ENCODE assay signal across 10 cellular contexts in genomic region chr3:152127058-152127457, GRCh38.
DNase-seq lines count a peak whose midpoint lies in the region; ATAC-seq, FAIRE-seq and TF ChIP-seq lines count a peak whose summit lies in the region.
"Had no signal": no experiment of that assay in that cellular context is flagged by ENCODE, and none has a peak within 500 bp of the region (broad histone marks: within the 10 kb centered on the region; RNA-seq: fewer than 3 reads in every experiment).

No MANE protein-coding gene starts in this region.

- no peak for TF ChIP-seq POLR2A in HepG2 (IDR thresholded peaks at IDR 0.05; ENCODE audit: insufficient read depth in 1 of 2, low read depth in 2 of 2, low read length in 2 of 2)

- H3K27me3 ChIP-seq in HepG2 (ENCODE audit: control insufficient read depth in 1 of 2, insufficient read depth in 2 of 2, low read length in 2 of 2) (no peaks in the 10 kb centered on the region), mammary epithelial cell (ENCODE audit: insufficient read depth, low read length) (no peaks in the 10 kb centered on the region)
- H3K27me3 ChIP-seq: MG63 had no signal

- H3K4me2 ChIP-seq in HepG2 (ENCODE audit: low read depth, low read length) (no peak overlapping the region), mammary epithelial cell (ENCODE audit: insufficient read depth, low read depth, low read length) (no peak overlapping the region)

- H3K27ac Mint-ChIP-seq in activated naive CD8-positive, alpha-beta T cell treated with anti-CD3 and anti-CD28 coated beads for 36 hours = no peak overlapping the region

- POLR2A ChIA-PET in HepG2 (lab: Yijun Ruan, JAX) = no interaction called here

- intact Hi-C loops in HepG2 (cut with micrococcal nuclease; ENCODE audit: unreplicated experiment) = no loop called here
- intact Hi-C loops in mammary epithelial cell (cut with micrococcal nuclease) = no loop called here

- H3K27me3 Mint-ChIP-seq in activated naive CD8-positive, alpha-beta T cell treated with anti-CD3 and anti-CD28 coated beads for 36 hours = no peaks in the 10 kb centered on the region

- 32% methylated on average over 4 of the region's 4 CpGs for WGBS in HepG2 (ENCODE audit: low lambda C conversion rate)
- WGBS in mammary epithelial cell (ENCODE audit: low coverage, missing lambda C conversion rate) = 92% methylated on average over 4 of the region's 4 CpGs

- BruUV-seq in HepG2 (replicated peaks; lab: Mats Ljungman, UMichigan) (no TSS peak), mammary epithelial cell (replicated peaks; lab: Mats Ljungman, UMichigan) (no TSS peak)

- dilution Hi-C loops in mammary epithelial cell (cut with HindIII; ENCODE audit: low sequenced_read_pairs) = no loop called here

- H3K79me2 ChIP-seq in HepG2 (ENCODE audit: insufficient read depth, low read length) (no peaks in the 10 kb centered on the region), mammary epithelial cell (ENCODE audit: insufficient read depth, low read length) (no peaks in the 10 kb centered on the region)

- TF ChIP-seq CTCF in HepG2 (CRISPR knock-in tag; IDR thresholded peaks at IDR 0.05) (no peak), mammary epithelial cell (conservative IDR thresholded peaks at IDR 0.05 in 1 of 2, IDR thresholded peaks at IDR 0.05 in 1 of 2; ENCODE audit: extremely low read depth in 1 of 2, insufficient read depth in 1 of 2, low read depth in 1 of 2, low read length in 2 of 2) (no peak)

- no peaks in the 10 kb centered on the region for H3K36me3 ChIP-seq in HepG2 (replicated peaks in 1 of 2; ENCODE audit: control insufficient read depth in 1 of 2, insufficient read depth in 2 of 2, low read length in 2 of 2)
- no peaks in the 10 kb centered on the region for H3K36me3 ChIP-seq in mammary epithelial cell (ENCODE audit: insufficient read depth, low read length)
- H3K36me3 ChIP-seq: left ventricle myocardium inferior, MG63 had no signal

- in situ Hi-C loops in HepG2 (cut with HindIII; ENCODE audit: extremely low pct_ligation_motif_present, low pct_unique_long_range_greater_than_20kb) (no loop called here), mammary epithelial cell (cut with MboI; ENCODE audit: low sequenced_read_pairs in 2 of 2) (no loop called here)

- peaks cover 17% of the 10 kb centered on the region for H3K4me1 Mint-ChIP-seq in activated naive CD8-positive, alpha-beta T cell treated with anti-CD3 and anti-CD28 coated beads for 36 hours

- H3K27ac ChIP-seq in HepG2 (ENCODE audit: extremely low read length, insufficient read depth, low read length) = no peak overlapping the region
- no peak overlapping the region for H3K27ac ChIP-seq in mammary epithelial cell (ENCODE audit: insufficient read depth, low read depth, low read length)
- H3K27ac ChIP-seq: left ventricle myocardium inferior had no signal

- FAIRE-seq in HepG2 (lab: Jason Lieb, UNC) = no peak
- FAIRE-seq: endothelial cell of umbilical vein had no signal

- H3K4me3 ChIP-seq in HepG2 (replicated peaks in 1 of 3; ENCODE audit: insufficient read depth in 1 of 3, low read depth in 2 of 3, low read length in 3 of 3) (no peak overlapping the region), mammary epithelial cell (replicated peaks in 1 of 3; ENCODE audit: insufficient read depth in 1 of 3, low read depth in 2 of 3, low read length in 3 of 3) (no peak overlapping the region)
- H3K4me3 ChIP-seq: left ventricle myocardium inferior, MG63 had no signal

- ATAC-seq in GM18519 (IDR thresholded peaks at IDR 0.05; ENCODE audit: low FRiP score, unreplicated experiment) (peak; percentile 100), GM19467 (IDR thresholded peaks at IDR 0.05; ENCODE audit: unreplicated experiment) (peak; percentile 99), HG03095 (IDR thresholded peaks at IDR 0.05; ENCODE audit: unreplicated experiment) (peak; percentile 99), HepG2 (no peak)

- H3K9ac ChIP-seq in HepG2 (ENCODE audit: insufficient read depth, low read depth, low read length) = no peak overlapping the region
- no peak overlapping the region for H3K9ac ChIP-seq in mammary epithelial cell (ENCODE audit: insufficient read depth, low read length)

- no peaks in the 10 kb centered on the region for H3K4me1 ChIP-seq in HepG2 (ENCODE audit: insufficient read depth, low read length)
- peaks cover 13% of the 10 kb centered on the region for H3K4me1 ChIP-seq in mammary epithelial cell (ENCODE audit: insufficient read depth, low read length)
- H3K4me1 ChIP-seq: left ventricle myocardium inferior had no signal

- H3K9me3 ChIP-seq in HepG2 (ENCODE audit: low read length) (no peaks in the 10 kb centered on the region), mammary epithelial cell (replicated peaks; ENCODE audit: insufficient read depth, low read length) (no peaks in the 10 kb centered on the region)
- H3K9me3 ChIP-seq: left ventricle myocardium inferior, MG63 had no signal

- CTCF ChIA-PET in HepG2 (lab: Yijun Ruan, JAX; ENCODE audit: low intra/inter-chr PET ratio, low total read pairs) = no interaction called here
- CTCF ChIA-PET in mammary epithelial cell (lab: Charles Lee; ENCODE audit: low non-redundant PET) = no interaction called here

- TF ChIP-seq EP300 in HepG2 (IDR thresholded peaks at IDR 0.05; ENCODE audit: low read depth in 2 of 2, low read length in 2 of 2) (no peak), HepG2 (CRISPR knock-in tag; IDR thresholded peaks at IDR 0.05; ENCODE audit: borderline replicate concordance) (no peak)

- TF ChIP-seq RAD21 in HepG2 (CRISPR knock-in tag; IDR thresholded peaks at IDR 0.05) = no peak

- peak; percentile 21 for DNase-seq in activated naive CD8-positive, alpha-beta T cell treated with anti-CD3 and anti-CD28 coated beads for 36 hours
- DNase-seq in HepG2 (ENCODE audit: low spot score) (no peak), occipital lobe (lab: John Stamatoyannopoulos, UW) (no peak), mammary epithelial cell (no peak)
- DNase-seq: left ventricle myocardium inferior, MG63 had no signal

- H3K4me3 Mint-ChIP-seq in activated naive CD8-positive, alpha-beta T cell treated with anti-CD3 and anti-CD28 coated beads for 36 hours = no peak overlapping the region

- H4K20me1 ChIP-seq in HepG2 (ENCODE audit: insufficient read depth, low read length) (no peaks in the 10 kb centered on the region), mammary epithelial cell (ENCODE audit: insufficient read depth, low read length) (no peaks in the 10 kb centered on the region)

- H2AFZ ChIP-seq in HepG2 (ENCODE audit: low read length) = no peak overlapping the region
- no peak overlapping the region for H2AFZ ChIP-seq in mammary epithelial cell (ENCODE audit: low read depth, low read length)

- no peaks in the 10 kb centered on the region for H3K9me3 Mint-ChIP-seq in activated naive CD8-positive, alpha-beta T cell treated with anti-CD3 and anti-CD28 coated beads for 36 hours

- no peaks in the 10 kb centered on the region for H3K36me3 Mint-ChIP-seq in activated naive CD8-positive, alpha-beta T cell treated with anti-CD3 and anti-CD28 coated beads for 36 hours

TF ChIP-seq in HepG2, 621 proteins besides CTCF, POLR2A, EP300 and RAD21:
- no peak for TF ChIP-seq JARID2 (CRISPR knock-in tag; IDR thresholded peaks at IDR 0.05; ENCODE audit: insufficient replicate concordance)
